1 cellular context compared by ENCODE assay signal in the genomic region with DNA sequence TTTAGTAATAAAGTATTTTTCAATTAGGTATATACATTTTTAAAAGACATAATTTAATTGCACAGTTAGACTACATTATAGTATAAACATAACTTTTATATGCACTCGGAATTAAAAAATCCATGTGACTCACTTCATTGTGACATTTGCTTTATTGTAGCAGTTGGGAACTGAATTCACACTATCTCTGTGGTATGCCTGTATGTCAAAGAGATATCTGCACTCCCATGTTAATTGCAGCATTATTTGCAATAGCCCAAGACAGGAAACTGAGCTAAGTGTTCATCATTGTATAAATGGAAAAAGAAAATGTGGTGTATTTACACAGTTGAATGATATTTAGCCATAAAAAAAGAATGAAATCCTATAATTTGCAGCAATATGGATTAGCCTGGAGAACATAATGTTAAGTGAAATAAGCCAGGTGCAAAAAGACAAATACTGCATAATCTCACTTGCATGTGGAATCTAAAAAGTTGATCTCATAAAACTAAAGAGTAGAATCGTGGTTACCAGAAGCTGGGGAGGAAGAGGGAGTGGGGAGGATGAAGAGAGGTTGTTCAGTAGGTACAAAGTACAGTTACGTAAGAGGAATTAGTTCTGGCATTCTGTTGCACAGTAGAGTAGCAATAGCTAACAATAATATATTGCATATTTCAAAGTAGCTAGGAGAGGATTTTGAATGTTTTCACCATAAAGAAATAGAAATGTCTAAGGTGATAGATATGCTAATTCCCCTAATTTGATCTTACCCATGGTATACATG.
TF ChIP-seq lines count a peak whose summit lies in the region.

No MANE protein-coding gene starts in this region.

TF ChIP-seq in HepG2, 621 proteins besides CTCF, POLR2A, EP300 and RAD21 (continued from another document):
- TF ChIP-seq, protein P1, sequence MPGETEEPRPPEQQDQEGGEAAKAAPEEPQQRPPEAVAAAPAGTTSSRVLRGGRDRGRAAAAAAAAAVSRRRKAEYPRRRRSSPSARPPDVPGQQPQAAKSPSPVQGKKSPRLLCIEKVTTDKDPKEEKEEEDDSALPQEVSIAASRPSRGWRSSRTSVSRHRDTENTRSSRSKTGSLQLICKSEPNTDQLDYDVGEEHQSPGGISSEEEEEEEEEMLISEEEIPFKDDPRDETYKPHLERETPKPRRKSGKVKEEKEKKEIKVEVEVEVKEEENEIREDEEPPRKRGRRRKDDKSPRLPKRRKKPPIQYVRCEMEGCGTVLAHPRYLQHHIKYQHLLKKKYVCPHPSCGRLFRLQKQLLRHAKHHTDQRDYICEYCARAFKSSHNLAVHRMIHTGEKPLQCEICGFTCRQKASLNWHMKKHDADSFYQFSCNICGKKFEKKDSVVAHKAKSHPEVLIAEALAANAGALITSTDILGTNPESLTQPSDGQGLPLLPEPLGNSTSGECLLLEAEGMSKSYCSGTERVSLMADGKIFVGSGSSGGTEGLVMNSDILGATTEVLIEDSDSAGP (CRISPR knock-in tag; IDR thresholded peaks at IDR 0.05; ENCODE audit: borderline replicate concordance) = no peak
- TF ChIP-seq MED1 (CRISPR knock-in tag; IDR thresholded peaks at IDR 0.05) (0 out of 2 replicates have a peak, but pooled peaks have one; percentile 39), SAP130 (CRISPR knock-in tag; IDR thresholded peaks at IDR 0.05; ENCODE audit: low read depth) (peak; percentile 42; the same call in 1 of the 2 replicates), ZNF614 (CRISPR knock-in tag; IDR thresholded peaks at IDR 0.05; ENCODE audit: borderline replicate concordance) (0 out of 2 replicates have a peak, but pooled peaks have one; percentile 40), ZBTB20 (CRISPR knock-in tag; IDR thresholded peaks at IDR 0.05; ENCODE audit: borderline replicate concordance, low read depth) (no peak), MIER2 (CRISPR knock-in tag; IDR thresholded peaks at IDR 0.05) (0 out of 2 replicates have a peak, but pooled peaks have one; percentile 46), NCOR1 (IDR thresholded peaks at IDR 0.05; ENCODE audit: borderline replicate concordance, low read length) (peak; percentile 44; the same call in 1 of the 2 replicates), PITX1 (CRISPR knock-in tag; IDR thresholded peaks at IDR 0.05) (peak; percentile 73; the same call in 1 of the 2 replicates), ERF (CRISPR knock-in tag; IDR thresholded peaks at IDR 0.05) (no peak), ZEB1 (IDR thresholded peaks at IDR 0.05; ENCODE audit: insufficient replicate concordance, low read depth) (no peak), HCFC1 (IDR thresholded peaks at IDR 0.05; ENCODE audit: low read depth, low read length) (no peak), HOXA9 (CRISPR knock-in tag; IDR thresholded peaks at IDR 0.05; ENCODE audit: borderline replicate concordance) (no peak), POGZ (CRISPR knock-in tag; IDR thresholded peaks at IDR 0.05) (peak; percentile 56; the same call in 1 of the 2 replicates), NFE2 (CRISPR knock-in tag; IDR thresholded peaks at IDR 0.05) (no peak)
- TF ChIP-seq, protein P2, sequence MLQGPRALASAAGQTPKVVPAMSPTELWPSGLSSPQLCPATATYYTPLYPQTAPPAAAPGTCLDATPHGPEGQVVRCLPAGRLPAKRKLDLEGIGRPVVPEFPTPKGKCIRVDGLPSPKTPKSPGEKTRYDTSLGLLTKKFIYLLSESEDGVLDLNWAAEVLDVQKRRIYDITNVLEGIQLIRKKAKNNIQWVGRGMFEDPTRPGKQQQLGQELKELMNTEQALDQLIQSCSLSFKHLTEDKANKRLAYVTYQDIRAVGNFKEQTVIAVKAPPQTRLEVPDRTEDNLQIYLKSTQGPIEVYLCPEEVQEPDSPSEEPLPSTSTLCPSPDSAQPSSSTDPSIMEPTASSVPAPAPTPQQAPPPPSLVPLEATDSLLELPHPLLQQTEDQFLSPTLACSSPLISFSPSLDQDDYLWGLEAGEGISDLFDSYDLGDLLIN (CRISPR knock-in tag; IDR thresholded peaks at IDR 0.05; ENCODE audit: borderline replicate concordance) = no peak
